ENCODE assay signal across 8 cellular contexts in genomic region chr9:112074250-112075008, GRCh38.
DNase-seq lines count a peak whose midpoint lies in the region; ATAC-seq, FAIRE-seq and TF ChIP-seq lines count a peak whose summit lies in the region.

No MANE protein-coding gene starts in this region.

- TF ChIP-seq EP300 in H1 (IDR thresholded peaks at IDR 0.05; ENCODE audit: borderline replicate concordance in 1 of 2, low read depth in 2 of 2, low read length in 2 of 2) = no peak

- H3K79me2 ChIP-seq in H1 (ENCODE audit: control insufficient read depth in 1 of 2, insufficient read depth in 2 of 2, low read length in 2 of 2) = no peaks in the 10 kb centered on the region

- FAIRE-seq in D721Med (lab: Jason Lieb, UNC) = no peak
- FAIRE-seq in H1 (lab: Jason Lieb, UNC) = peak; percentile 55

- no peak overlapping the region for H4K5ac ChIP-seq in H1 (ENCODE audit: insufficient read length, low read depth, low read length)

- no peaks in the 10 kb centered on the region for H3K23me2 ChIP-seq in H1 (ENCODE audit: low read depth, low read length)

- H3K4me1 ChIP-seq in HEK293 (ENCODE audit: control insufficient read depth, insufficient read depth, low read length) (no peaks in the 10 kb centered on the region), H1 (replicated peaks in 1 of 4; ENCODE audit: control insufficient read depth in 3 of 4, insufficient read depth in 4 of 4, low read length in 3 of 4) (peaks cover 0 to 2% (median under 1%) of the 10 kb centered on the region in 4 experiments; a peak in 1 of 7 replicates), mucosa of stomach (ENCODE audit: control insufficient read depth, insufficient read depth, low read length) (peaks cover 17% of the 10 kb centered on the region)

- no peak overlapping the region for H3K56ac ChIP-seq in H1 (replicated peaks; ENCODE audit: insufficient read length, low read depth, low read length)

- H4K20me1 ChIP-seq in H1 (replicated peaks in 1 of 2; ENCODE audit: control insufficient read depth in 1 of 2, insufficient read depth in 2 of 2, low read length in 2 of 2) = no peaks in the 10 kb centered on the region

- 0 out of 2 replicates have a peak overlapping the region, but pooled peaks have one; percentile 12 for H2BK12ac ChIP-seq in H1 (ENCODE audit: low read depth, low read length)

- TF ChIP-seq POLR2A in H1 (IDR thresholded peaks at IDR 0.05; ENCODE audit: control extremely low read depth in 1 of 2, low read depth in 2 of 2, low read length in 2 of 2) = no peak

- H3K9ac ChIP-seq in H1 (replicated peaks in 1 of 4; ENCODE audit: extremely low read depth in 1 of 4, low read depth in 3 of 4, low read length in 3 of 4) (no peak overlapping the region), mucosa of stomach (ENCODE audit: low read length) (peak overlapping the region; percentile 22)

- H3K4ac ChIP-seq in H1 (replicated peaks; ENCODE audit: insufficient read length, low read depth, low read length) = no peak overlapping the region

- no peak overlapping the region for H4K8ac ChIP-seq in H1 (ENCODE audit: extremely low read depth, insufficient read depth, low read length)

- TF ChIP-seq RAD21 in H1 (IDR thresholded peaks at IDR 0.05 in 1 of 2, conservative IDR thresholded peaks at IDR 0.05 in 1 of 2; ENCODE audit: low read depth in 2 of 2, low read length in 2 of 2) = peak; percentile 91 to 92

- no peak overlapping the region for H3K4me2 ChIP-seq in H1 (ENCODE audit: insufficient read depth in 1 of 2, low read depth in 2 of 2, low read length in 2 of 2)

- H3K18ac ChIP-seq in H1 (ENCODE audit: extremely low read depth, low read length) = no peak overlapping the region

- no peak overlapping the region for H2BK120ac ChIP-seq in H1 (replicated peaks; ENCODE audit: low read depth, low read length)

- TF ChIP-seq CTCF in D721Med (IDR thresholded peaks at IDR 0.05; ENCODE audit: insufficient read depth, missing control alignments) (peak; percentile 96), HEK293 (tag by site-specific recombination; IDR thresholded peaks at IDR 0.05) (peak; percentile 34; the same call in 1 of the 2 replicates), H1 (IDR thresholded peaks at IDR 0.05; ENCODE audit: control extremely low read depth in 1 of 3, insufficient read depth in 1 of 3, low read depth in 1 of 3, low read length in 3 of 3) (peak in 2 of 3 experiments; percentile 73 to 89; a peak in 3 of 4 replicates)

- no peak overlapping the region for H2BK5ac ChIP-seq in H1 (ENCODE audit: low read depth, low read length)

- H3K27ac ChIP-seq in HEK293 (ENCODE audit: extremely low read depth, low read depth, low read length) (no peak overlapping the region), H1 (ENCODE audit: low read depth, low read length) (no peak overlapping the region)

- no peak overlapping the region for H2AK5ac ChIP-seq in H1 (ENCODE audit: low read depth, low read length)

- POLR2A ChIA-PET in HEK293 (lab: Yijun Ruan, JAX) (interaction anchor here (0.5 to 1.5 kb wide), 11 partner anchors 9 to 443 kb away, joined by 3 to 8 read pairs (median 4); partner anchors contain the start of genes DNAJC25 and UGCG), H1 (lab: Charles Lee; ENCODE audit: partially characterized antibody) (interaction anchor here (2.0 kb wide), 1 partner anchor 315 kb away, joined by 5 read pairs; no protein-coding TSS in a partner anchor)

- H2BK15ac ChIP-seq in H1 (ENCODE audit: low read length) = no peak overlapping the region

- no peak for DNase-seq in D721Med (ENCODE audit: insufficient read length, low spot score)
- peak; percentile 31 for DNase-seq in NCI-H510A (lab: John Stamatoyannopoulos, UW)
- peak; percentile 29 to 50 for DNase-seq in activated CD8-positive, alpha-beta memory T cell treated with anti-CD3 and anti-CD28 coated beads for 1 hour (ENCODE audit: extremely low read depth in 1 of 2, low read depth in 1 of 2)
- peak in 1 of 2 experiments; percentile 64 for DNase-seq in H1 (ENCODE audit: low read depth in 1 of 2, low spot score in 2 of 2)
- peak; percentile 80 for DNase-seq in stimulated activated CD8-positive, alpha-beta memory T cell treated with anti-CD3 and anti-CD28 coated beads, Interleukin-4, amount 100 ng/mL, for 48 hours

- no peak overlapping the region for H3K4me3 ChIP-seq in HEK293 (ENCODE audit: low read depth, low read length)
- H3K4me3 ChIP-seq in H1 (ENCODE audit: extremely low read depth in 1 of 4, insufficient read depth in 2 of 4, low read depth in 3 of 4, low read length in 4 of 4) = no peak overlapping the region
- no peak overlapping the region for H3K4me3 ChIP-seq in mucosa of stomach (ENCODE audit: low read length)

- no peak overlapping the region for H2AFZ ChIP-seq in H1 (ENCODE audit: low read length)

- no peaks in the 10 kb centered on the region for H3K9me3 ChIP-seq in HEK293 (ENCODE audit: control insufficient read depth, insufficient read depth, low read depth, low read length)
- H3K9me3 ChIP-seq in H1 (ENCODE audit: insufficient read depth in 2 of 2, low read depth in 1 of 2, low read length in 1 of 2) = no peaks in the 10 kb centered on the region
- H3K9me3 ChIP-seq in mucosa of stomach (ENCODE audit: control insufficient read depth, low read length) = no peaks in the 10 kb centered on the region

- CTCF ChIA-PET in HEK293 (lab: Yijun Ruan, JAX) (interaction anchor here (0.6 to 3.4 kb wide), 52 partner anchors 11 to 1443 kb away, joined by 3 to 111 read pairs (median 4); partner anchors contain the start of gene UGCG), H1 (lab: Charles Lee; ENCODE audit: partially characterized antibody) (interaction anchor here (0.6 to 8.8 kb wide), 49 partner anchors 8 to 974 kb away, joined by 3 to 118 read pairs (median 4); partner anchors contain the start of gene PTGR1)

- H3K36me3 ChIP-seq in HEK293 (ENCODE audit: control insufficient read depth in 2 of 2, insufficient read depth in 1 of 2, low read length in 2 of 2) = no peaks in the 10 kb centered on the region
- H3K36me3 ChIP-seq in H1 (ENCODE audit: control insufficient read depth in 2 of 4, insufficient read depth in 4 of 4, low read length in 3 of 4) = no peaks in the 10 kb centered on the region
- no peaks in the 10 kb centered on the region for H3K36me3 ChIP-seq in mucosa of stomach (ENCODE audit: control insufficient read depth, insufficient read depth, low read length)

- no peak overlapping the region for H4K91ac ChIP-seq in H1 (replicated peaks; ENCODE audit: insufficient read length, low read length)

- no peaks in the 10 kb centered on the region for H3K79me1 ChIP-seq in H1 (ENCODE audit: low read depth, low read length)

- H3K27me3 ChIP-seq in H1 (replicated peaks in 1 of 4; ENCODE audit: control insufficient read depth in 3 of 4, extremely low read depth in 1 of 4, insufficient read depth in 3 of 4, low read length in 3 of 4) (no peaks in the 10 kb centered on the region), mucosa of stomach (ENCODE audit: control insufficient read depth, insufficient read depth, low read length) (no peaks in the 10 kb centered on the region)

- 87% methylated on average over 11 of the region's 11 CpGs; no CpG with 5 or more reads in 1 of the 2 experiments for WGBS in H1 (ENCODE audit: extremely low coverage in 1 of 2, insufficient coverage in 1 of 2, insufficient read length in 1 of 2, insufficient replicate concordance in 2 of 2, low coverage in 1 of 2, low lambda C conversion rate in 2 of 2, missing lambda C conversion rate in 1 of 2), 2 experiments

- no peak overlapping the region for H3K14ac ChIP-seq in H1 (ENCODE audit: insufficient read length)

- H3K23ac ChIP-seq in H1 (ENCODE audit: insufficient read length) = no peak overlapping the region

- ATAC-seq in HG02870 (IDR thresholded peaks at IDR 0.05; ENCODE audit: unreplicated experiment) = no peak

- H2BK20ac ChIP-seq in H1 (ENCODE audit: low read length) = no peak overlapping the region

TF ChIP-seq in H1, 55 proteins besides CTCF, POLR2A, EP300 and RAD21:
- TF ChIP-seq KDM1A (IDR thresholded peaks at IDR 0.05; ENCODE audit: borderline replicate concordance, low read length) = no peak
- no peak for TF ChIP-seq E2F6 (IDR thresholded peaks at IDR 0.05)
- TF ChIP-seq ATF2 (IDR thresholded peaks at IDR 0.05; ENCODE audit: low read length) = no peak
- TF ChIP-seq TEAD4 (IDR thresholded peaks at IDR 0.05; ENCODE audit: low read depth, low read length) = 0 out of 2 replicates have a peak, but pooled peaks have one; percentile 3
- TF ChIP-seq NRF1 (IDR thresholded peaks at IDR 0.05; ENCODE audit: low read depth, low read length) = no peak
- TF ChIP-seq RBBP5 (IDR thresholded peaks at IDR 0.05; ENCODE audit: borderline replicate concordance, low read depth, low read length) = no peak

Comparison
In these comparisons a context has a peak if more than half of its experiments do, and no peak if none do; other contexts are left out.
1. CTCF ChIP-seq: peak in every context shown above with its lines; median percentile 96 in D721Med; 81 in H1; 34 in HEK293.